Comparison of ENCODE assay signal across 1 cellular context in genomic region chr6:41200296-41200900, GRCh38.
TF ChIP-seq lines count a peak whose summit lies in the region.

No MANE protein-coding gene starts in this region.

TF ChIP-seq in IMR-90, 13 proteins besides CTCF, POLR2A, EP300 and RAD21:
- no peak for TF ChIP-seq RFX5 (IDR thresholded peaks at IDR 0.05; ENCODE audit: low read depth, low read length)
- no peak for TF ChIP-seq CHD1 (IDR thresholded peaks at IDR 0.05; ENCODE audit: low read depth, low read length)
- peak; percentile 38; the same call in 1 of the 2 replicates for TF ChIP-seq CEBPB (IDR thresholded peaks at IDR 0.05; ENCODE audit: low read depth, low read length)
- TF ChIP-seq MAFK (IDR thresholded peaks at IDR 0.05; ENCODE audit: low read depth, low read length), result no peak
TF ChIP-seq in IMR-90: peak in this region for 1.
